Comparison of ENCODE assay signal across 6 cellular contexts in genomic region chr22:11062534-11062933, GRCh38.
DNase-seq lines count a peak whose midpoint lies in the region; ATAC-seq, FAIRE-seq and TF ChIP-seq lines count a peak whose summit lies in the region.
"Not testable (repeated sequence)": the region's sequence is repeated elsewhere in the genome, so short reads cannot be mapped to it uniquely, and the experiment has no call there.

No MANE protein-coding gene starts in this region.

- peaks cover 49% of the 10 kb centered on the region for H3K9me3 Mint-ChIP-seq in activated CD4-positive, alpha-beta T cell treated with anti-CD3 and anti-CD28 coated beads, Interleukin-2, amount 10 ng/mL, durations not matched to agents 24 days and 14 days

- TF ChIP-seq RAD21 in HepG2 (CRISPR knock-in tag; IDR thresholded peaks at IDR 0.05): not testable (repeated sequence)

- TF ChIP-seq CTCF in right atrium auricular region (IDR thresholded peaks at IDR 0.05); HepG2 (CRISPR knock-in tag; IDR thresholded peaks at IDR 0.05); spleen (IDR thresholded peaks at IDR 0.05 in 8 of 11, conservative IDR thresholded peaks at IDR 0.05 in 3 of 11): not testable (repeated sequence)

- POLR2A ChIA-PET in HepG2 (lab: Yijun Ruan, JAX): not testable (repeated sequence)

- not testable (repeated sequence) for TF ChIP-seq EP300 in HepG2 (IDR thresholded peaks at IDR 0.05; ENCODE audit: low read depth in 2 of 2, low read length in 2 of 2); HepG2 (CRISPR knock-in tag; IDR thresholded peaks at IDR 0.05; ENCODE audit: borderline replicate concordance)

- not testable (repeated sequence) for H4K20me1 ChIP-seq in HepG2 (ENCODE audit: insufficient read depth, low read length)

- ATAC-seq in HepG2: not testable (repeated sequence)

- not testable (repeated sequence) for H2AFZ ChIP-seq in HepG2 (ENCODE audit: low read length)

- H3K4me1 Mint-ChIP-seq in activated CD4-positive, alpha-beta T cell treated with anti-CD3 and anti-CD28 coated beads, Interleukin-2, amount 10 ng/mL, durations not matched to agents 24 days and 14 days: not testable (repeated sequence)

- not testable (repeated sequence) for H3K36me3 Mint-ChIP-seq in activated CD4-positive, alpha-beta T cell treated with anti-CD3 and anti-CD28 coated beads, Interleukin-2, amount 10 ng/mL, durations not matched to agents 24 days and 14 days (ENCODE audit: low read depth)

- H3K4me1 ChIP-seq in right atrium auricular region; HepG2 (ENCODE audit: insufficient read depth, low read length); spleen: not testable (repeated sequence)

- intact Hi-C loops in activated CD4-positive, alpha-beta T cell treated with anti-CD3 and anti-CD28 coated beads, Interleukin-2, amount 10 ng/mL, durations not matched to agents 24 days and 14 days (cut with micrococcal nuclease); HepG2 (cut with micrococcal nuclease; ENCODE audit: unreplicated experiment); spleen (cut with DNase I; ENCODE audit: low total_unique reads): not testable (repeated sequence)

- CTCF ChIA-PET in HepG2 (lab: Yijun Ruan, JAX; ENCODE audit: low intra/inter-chr PET ratio, low total read pairs): not testable (repeated sequence)

- H3K4me2 ChIP-seq in HepG2 (ENCODE audit: low read depth, low read length): not testable (repeated sequence)

- not testable (repeated sequence) for H3K27ac Mint-ChIP-seq in activated CD4-positive, alpha-beta T cell treated with anti-CD3 and anti-CD28 coated beads, Interleukin-2, amount 10 ng/mL, durations not matched to agents 24 days and 14 days

- not testable (repeated sequence) for H3K27me3 Mint-ChIP-seq in activated CD4-positive, alpha-beta T cell treated with anti-CD3 and anti-CD28 coated beads, Interleukin-2, amount 10 ng/mL, durations not matched to agents 24 days and 14 days

- TF ChIP-seq POLR2A in HepG2 (IDR thresholded peaks at IDR 0.05; ENCODE audit: insufficient read depth in 1 of 2, low read depth in 2 of 2, low read length in 2 of 2); spleen (IDR thresholded peaks at IDR 0.05): not testable (repeated sequence)

- not testable (repeated sequence) for H3K9ac ChIP-seq in HepG2 (ENCODE audit: insufficient read depth, low read depth, low read length)

- peak; percentile 60 for DNase-seq in activated CD4-positive, alpha-beta T cell treated with anti-CD3 and anti-CD28 coated beads, Interleukin-2, amount 10 ng/mL, durations not matched to agents 24 days and 14 days
- DNase-seq in ecto neural progenitor cell (ENCODE audit: low spot score): peak; percentile 28
- peak; percentile 73 for DNase-seq in right atrium auricular region (ENCODE audit: low spot score)
- DNase-seq in HepG2 (ENCODE audit: low spot score): not testable (repeated sequence)
- DNase-seq in mucosa of gallbladder (ENCODE audit: low spot score): peak; percentile 12
- peak; percentile 80 for DNase-seq in spleen

- not testable (repeated sequence) for H3K36me3 ChIP-seq in right atrium auricular region; HepG2 (replicated peaks in 1 of 2; ENCODE audit: control insufficient read depth in 1 of 2, insufficient read depth in 2 of 2, low read length in 2 of 2); spleen

- not testable (repeated sequence) for H3K9me3 ChIP-seq in right atrium auricular region
- H3K9me3 ChIP-seq in HepG2 (ENCODE audit: low read length): peaks cover 85% of the 10 kb centered on the region
- H3K9me3 ChIP-seq in spleen: peaks cover 2 to 85% (median 75%) of the 10 kb centered on the region in 8 donors

- not testable (repeated sequence) for H3K4me3 Mint-ChIP-seq in activated CD4-positive, alpha-beta T cell treated with anti-CD3 and anti-CD28 coated beads, Interleukin-2, amount 10 ng/mL, durations not matched to agents 24 days and 14 days

- H3K27me3 ChIP-seq in right atrium auricular region; HepG2 (ENCODE audit: control insufficient read depth in 1 of 2, insufficient read depth in 2 of 2, low read length in 2 of 2); spleen (replicated peaks in 1 of 7): not testable (repeated sequence)

- H3K79me2 ChIP-seq in HepG2 (ENCODE audit: insufficient read depth, low read length): not testable (repeated sequence)

- in situ Hi-C loops in HepG2 (cut with HindIII; ENCODE audit: extremely low pct_ligation_motif_present, low pct_unique_long_range_greater_than_20kb): not testable (repeated sequence)

- BruUV-seq in HepG2 (replicated peaks; lab: Mats Ljungman, UMichigan): not testable (repeated sequence)

- H3K27ac ChIP-seq in right atrium auricular region; HepG2 (ENCODE audit: extremely low read length, insufficient read depth, low read length); spleen: not testable (repeated sequence)

- H3K4me3 ChIP-seq in right atrium auricular region; HepG2 (replicated peaks in 1 of 3; ENCODE audit: insufficient read depth in 1 of 3, low read depth in 2 of 3, low read length in 3 of 3); spleen: not testable (repeated sequence)

- not testable (repeated sequence) for FAIRE-seq in HepG2 (lab: Jason Lieb, UNC)

- 0% methylated on average over 2 of the region's 3 CpGs for WGBS in HepG2 (ENCODE audit: low lambda C conversion rate)
- WGBS in spleen, 5 donors: 44 to 59% (median 51%) methylated on average over 2 to 3 of the region's 3 CpGs

TF ChIP-seq in HepG2, 621 proteins besides CTCF, POLR2A, EP300 and RAD21:
- TF ChIP-seq TRIM22 (IDR thresholded peaks at IDR 0.05): peak; percentile 29; the same call in 1 of the 2 replicates
